Comparison of ENCODE assay signal across 8 cellular contexts in genomic region chr3:23944007-23944760, GRCh38. TPM values are rescaled to one million over a fixed set of nuclear protein-coding genes. Genes with fewer than 3 reads are reported as not detected.
A peak's percentile ranks its signal among the peaks of the same experiment; 100 is the strongest.
DNase-seq lines count a peak whose midpoint lies in the region; ATAC-seq, FAIRE-seq and TF ChIP-seq lines count a peak whose summit lies in the region.

No MANE protein-coding gene starts in this region.

- no peak for ATAC-seq in GM19452 (IDR thresholded peaks at IDR 0.05; ENCODE audit: unreplicated experiment)

- peak overlapping the region; percentile 92 for H3K4me2 ChIP-seq in astrocyte (ENCODE audit: low read length)

- no peak for DNase-seq in activated naive CD4-positive, alpha-beta T cell treated with anti-CD3 and anti-CD28 coated beads, Interleukin-2, amount 50 U/mL, for 16 hours
- no peak for DNase-seq in astrocyte (ENCODE audit: low read depth)
- no peak for DNase-seq in lower leg skin (ENCODE audit: low spot score in 2 of 2)
- peak; percentile 11 for DNase-seq in urothelium cell line (ENCODE audit: low spot score)
- no peak for DNase-seq in posterior vena cava (ENCODE audit: low spot score)
- DNase-seq in NCI-H69 (lab: John Stamatoyannopoulos, UW), result no peak

- no peaks in the 10 kb centered on the region for H3K27me3 Mint-ChIP-seq in activated naive CD4-positive, alpha-beta T cell treated with anti-CD3 and anti-CD28 coated beads, Interleukin-2, amount 50 U/mL, for 24 hours
- no peaks in the 10 kb centered on the region for H3K27me3 Mint-ChIP-seq in astrocyte (ENCODE audit: low read depth, unreplicated experiment)

- peaks cover 38% of the 10 kb centered on the region for H3K4me1 Mint-ChIP-seq in activated naive CD4-positive, alpha-beta T cell treated with anti-CD3 and anti-CD28 coated beads, Interleukin-2, amount 50 U/mL, for 24 hours
- peaks cover 10% of the 10 kb centered on the region for H3K4me1 Mint-ChIP-seq in astrocyte (ENCODE audit: low read depth, unreplicated experiment)

- peak overlapping the region; percentile 84 for H3K27ac Mint-ChIP-seq in activated naive CD4-positive, alpha-beta T cell treated with anti-CD3 and anti-CD28 coated beads, Interleukin-2, amount 50 U/mL, for 24 hours
- H3K27ac Mint-ChIP-seq in astrocyte (ENCODE audit: unreplicated experiment), result peak overlapping the region; percentile 83

- no peak overlapping the region for H2AFZ ChIP-seq in astrocyte (ENCODE audit: low read depth, low read length)

- peaks cover 22% of the 10 kb centered on the region for H4K20me1 ChIP-seq in astrocyte (ENCODE audit: insufficient read depth, low read length)

- peak overlapping the region; percentile 88 for H3K9ac ChIP-seq in astrocyte (ENCODE audit: low read length)

- H3K27me3 ChIP-seq in astrocyte (ENCODE audit: insufficient read depth, low read length), result peaks cover 6% of the 10 kb centered on the region

- H3K79me2 ChIP-seq in astrocyte (ENCODE audit: insufficient read depth, low read length), result peaks cover 20% of the 10 kb centered on the region

- no peak for FAIRE-seq in astrocyte (lab: Jason Lieb, UNC)
- no peak for FAIRE-seq in urothelium cell line (lab: Jason Lieb, UNC)

- peaks cover 3% of the 10 kb centered on the region for H3K36me3 Mint-ChIP-seq in activated naive CD4-positive, alpha-beta T cell treated with anti-CD3 and anti-CD28 coated beads, Interleukin-2, amount 50 U/mL, for 24 hours
- peaks cover 2% of the 10 kb centered on the region for H3K36me3 Mint-ChIP-seq in astrocyte (ENCODE audit: low read depth, unreplicated experiment)

- 7 to 8% methylated on average over 13 of the region's 13 CpGs for WGBS in lower leg skin, 2 donors

- intact Hi-C loops in lower leg skin (cut with DNase I; ENCODE audit: low total_unique reads), result no loop called here
- intact Hi-C loops in posterior vena cava (cut with DNase I), result no loop called here

- peak overlapping the region; percentile 85 for H3K4me3 Mint-ChIP-seq in activated naive CD4-positive, alpha-beta T cell treated with anti-CD3 and anti-CD28 coated beads, Interleukin-2, amount 50 U/mL, for 24 hours
- H3K4me3 Mint-ChIP-seq in astrocyte (ENCODE audit: unreplicated experiment), result peak overlapping the region; percentile 79

- H3K4me1 ChIP-seq in astrocyte (ENCODE audit: insufficient read depth, low read length), result peaks cover 19% of the 10 kb centered on the region

- H3K36me3 ChIP-seq in astrocyte (ENCODE audit: insufficient read depth, low read length), result no peaks in the 10 kb centered on the region

- no peak overlapping the region for H3K27ac ChIP-seq in astrocyte (ENCODE audit: low read depth, low read length)

- H3K9me3 ChIP-seq in astrocyte (ENCODE audit: insufficient read depth, low read depth, low read length), result no peaks in the 10 kb centered on the region

- no peak for TF ChIP-seq CTCF in astrocyte (IDR thresholded peaks at IDR 0.05; ENCODE audit: insufficient read depth, low read depth, low read length)
- TF ChIP-seq CTCF in lower leg skin (IDR thresholded peaks at IDR 0.05), result no peak

- no peaks in the 10 kb centered on the region for H3K9me3 Mint-ChIP-seq in activated naive CD4-positive, alpha-beta T cell treated with anti-CD3 and anti-CD28 coated beads, Interleukin-2, amount 50 U/mL, for 24 hours
- H3K9me3 Mint-ChIP-seq in astrocyte (ENCODE audit: unreplicated experiment), result no peaks in the 10 kb centered on the region

- H3K4me3 ChIP-seq in astrocyte (ENCODE audit: insufficient read depth, low read depth, low read length) (peak overlapping the region; percentile 65), lower leg skin (ENCODE audit: low read depth, poor library complexity, severe bottlenecking) (peak overlapping the region; percentile 63)

- TF ChIP-seq POLR2A in lower leg skin (IDR thresholded peaks at IDR 0.05), result no peak

RNA-seq across cellular contexts. Expression of gene NR1D2, which starts 0.9 kb away (rescaled TPM):
- 19.2 and 20.7 TPM in 2 replicates for total RNA-seq in astrocyte
- total RNA-seq in lower leg skin, result 10 to 100 TPM; 35.4 to 52.1 (median 42.1) TPM
- total RNA-seq in posterior vena cava, result 10 to 100 TPM; 28.9 to 31.5 TPM

RNA-seq across cellular contexts. Expression of gene RPL15, which starts 27.3 kb away (rescaled TPM):
- total RNA-seq in astrocyte, result 1,579 and 1,629 TPM in 2 replicates
- 1,000 to 10,000 TPM; 2,087 to 2,833 (median 2,394) TPM for total RNA-seq in lower leg skin
- 1,000 to 10,000 TPM; 1,213 to 1,232 TPM for total RNA-seq in posterior vena cava

RNA-seq across cellular contexts. Expression of gene NKIRAS1, which starts 27.4 kb away (rescaled TPM):
- total RNA-seq in astrocyte (10.7 and 11.0 TPM in 2 replicates), lower leg skin (10 to 100 TPM in 2 of 4 donors, 1 to 10 TPM in 2; 6.6 to 10.5 (median 9.0) TPM), posterior vena cava (10 to 100 TPM; 12.6 to 15.1 TPM)
